Comparison of ENCODE assay signal across 1 cellular context in the genomic region with DNA sequence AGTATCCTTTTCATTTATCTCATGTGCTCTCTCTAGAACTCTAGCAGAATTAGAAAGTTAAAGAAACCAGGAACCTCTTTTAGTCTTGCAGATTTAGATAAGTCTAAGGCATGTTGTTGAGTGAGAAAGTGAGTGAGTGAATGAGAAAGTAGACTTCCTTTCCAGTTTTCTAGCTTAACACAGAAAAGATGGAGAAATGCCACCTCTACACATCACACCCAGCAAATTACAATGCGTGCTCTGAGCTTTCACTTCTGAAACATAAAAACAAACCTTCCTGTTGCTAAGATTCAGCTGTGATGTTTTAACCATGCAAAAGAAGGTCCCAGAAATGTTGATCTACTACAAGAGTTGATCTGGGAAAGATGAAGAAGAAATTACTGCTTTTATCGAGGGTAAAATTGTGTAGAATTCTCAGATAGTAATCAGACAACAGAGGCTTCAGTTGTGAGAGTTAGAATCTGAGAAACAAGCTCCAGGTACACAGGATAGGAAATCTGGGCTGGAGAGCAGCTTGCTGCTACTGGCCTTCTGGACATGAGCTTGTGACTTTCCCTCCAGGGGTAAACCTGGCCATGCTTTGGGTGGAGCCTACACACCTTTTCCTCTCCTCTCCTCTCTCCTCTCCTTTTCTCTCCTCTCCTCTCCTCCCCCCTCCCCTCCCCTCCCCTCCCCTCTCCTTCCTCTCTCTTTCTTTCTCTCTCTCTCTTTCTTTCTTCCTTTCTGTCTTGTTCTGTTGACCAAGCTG.
TF ChIP-seq lines count a peak whose summit lies in the region.

No MANE protein-coding gene starts in this region.

TF ChIP-seq in HEK293, 187 proteins besides CTCF, POLR2A, EP300 and RAD21 (continued from another document):
- no peak for TF ChIP-seq GLI4 (tag by site-specific recombination; IDR thresholded peaks at IDR 0.05)
- TF ChIP-seq ZNF248 (tag by site-specific recombination; IDR thresholded peaks at IDR 0.05): no peak
